8 cellular contexts compared by ENCODE assay signal in the genomic region with DNA sequence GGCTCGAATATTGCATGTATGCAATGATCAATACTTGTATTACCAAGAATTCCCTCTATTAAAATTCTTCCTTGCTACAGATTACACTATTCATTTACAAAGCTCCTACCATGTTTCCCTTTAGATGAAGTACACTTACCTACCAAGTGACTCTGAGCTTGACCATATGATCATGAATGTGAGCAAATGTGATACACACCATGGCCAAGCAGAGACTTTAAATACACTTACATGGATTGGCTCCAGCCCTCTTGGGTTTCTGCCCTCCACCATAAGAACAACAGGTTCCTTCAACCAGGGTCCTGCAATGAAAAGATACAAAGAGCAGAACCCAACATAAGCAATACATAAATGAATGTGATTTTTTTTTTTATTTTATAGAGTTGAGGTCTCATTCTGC. TPM values are rescaled to one million over a fixed set of nuclear protein-coding genes. Genes with fewer than 3 reads are reported as not detected.
"Had no signal": no experiment of that assay in that cellular context is flagged by ENCODE, and none has a peak within 500 bp of the region (broad histone marks: within the 10 kb centered on the region; RNA-seq: fewer than 3 reads in every experiment).

No MANE protein-coding gene starts in this region.

- FAIRE-seq: G401.6, GM12891, GM12892, GM18507, GM19239 had no signal

- DNase-seq: GDM1, GF-D8 had no signal

- ATAC-seq: GM12878 had no signal

- H3K4me3 ChIP-seq: GM12878 had no signal

RNA-seq across cellular contexts. Expression of a gene that starts 30.0 kb away (rescaled TPM):
- total RNA-seq: GM12878 had no signal
